Comparison of ENCODE assay signal across 8 cellular contexts in the genomic region with DNA sequence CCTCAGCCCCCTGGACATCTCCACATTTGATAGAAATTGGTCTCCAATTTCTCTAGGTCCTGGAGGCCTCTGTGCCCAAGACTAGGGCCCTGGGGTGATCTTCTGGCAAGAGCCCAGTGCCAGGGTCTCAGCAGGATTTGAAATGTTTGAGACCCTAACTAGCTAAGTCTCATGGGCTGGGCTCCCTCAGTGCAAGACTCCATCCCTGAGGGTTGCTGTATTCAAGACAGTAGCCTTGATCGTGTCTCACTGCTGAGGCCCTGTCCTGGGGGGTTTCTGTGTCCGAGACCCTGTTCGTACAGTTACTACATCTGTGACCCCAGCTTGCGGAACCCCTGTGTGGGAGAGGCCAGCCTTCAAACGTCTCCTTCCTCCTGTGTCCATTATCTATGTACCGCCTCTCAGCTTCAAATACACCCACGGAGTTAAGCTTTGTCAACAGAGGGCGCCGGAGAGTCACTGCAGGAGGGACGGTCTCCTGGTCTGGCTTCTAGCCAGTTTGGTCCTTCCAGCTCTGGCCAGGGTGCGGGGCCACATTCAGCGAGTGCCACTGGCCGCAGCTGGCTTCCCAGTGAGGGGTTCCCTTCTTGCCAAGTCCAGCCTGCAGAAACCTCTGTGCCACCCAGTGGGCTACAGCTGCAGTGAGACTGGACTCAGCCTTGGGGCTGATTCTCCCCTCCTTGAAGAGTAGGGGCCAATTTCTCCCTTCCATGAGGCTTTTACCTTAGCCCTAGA. TPM values are rescaled to one million over a fixed set of nuclear protein-coding genes. Genes with fewer than 3 reads are reported as not detected.
DNase-seq lines count a peak whose midpoint lies in the region; ATAC-seq, FAIRE-seq and TF ChIP-seq lines count a peak whose summit lies in the region.
"Not testable (repeated sequence)": the region's sequence is repeated elsewhere in the genome, so short reads cannot be mapped to it uniquely, and the experiment has no call there.

No MANE protein-coding gene starts in this region.

- POLR2A ChIA-PET in activated B cell treated with CpG ODN at 0.5 μM for 24 hours (lab: Charles Lee): interaction anchor here (0.8 kb wide), 1 partner anchor 73 kb away, joined by 3 read pairs; a partner anchor contains a TSS
- POLR2A ChIA-PET in activated naive CD8-positive, alpha-beta T cell treated with anti-CD3 and anti-CD28 coated beads, Interleukin-2, amount 10 ng/mL, durations not matched to agents 7 days and 5 days (lab: Charles Lee): interaction anchor here (1.3 kb wide), 1 partner anchor 73 kb away, joined by 8 read pairs; a partner anchor contains a TSS

- peak; percentile 14 for TF ChIP-seq CTCF in D721Med (IDR thresholded peaks at IDR 0.05; ENCODE audit: insufficient read depth, missing control alignments)
- not testable (repeated sequence) for TF ChIP-seq CTCF in activated B cell treated with CpG ODN at 0.5 μM for 24 hours (IDR thresholded peaks at IDR 0.05); natural killer cell (IDR thresholded peaks at IDR 0.05)

- H3K4me1 Mint-ChIP-seq in activated B cell treated with CpG ODN at 0.5 μM for 24 hours; activated naive CD8-positive, alpha-beta T cell treated with anti-CD3 and anti-CD28 coated beads, Interleukin-2, amount 10 ng/mL, durations not matched to agents 7 days and 5 days; natural killer cell; stimulated activated effector memory CD8-positive, alpha-beta T cell treated with anti-CD3 and anti-CD28 coated beads, Interleukin-12 subunit alpha, Interleukin-12 subunit beta, amount 100 ng/mL, for 72 hours: not testable (repeated sequence)

- not testable (repeated sequence) for H3K4me3 Mint-ChIP-seq in activated B cell treated with CpG ODN at 0.5 μM for 24 hours; activated naive CD8-positive, alpha-beta T cell treated with anti-CD3 and anti-CD28 coated beads, Interleukin-2, amount 10 ng/mL, durations not matched to agents 7 days and 5 days; natural killer cell; stimulated activated effector memory CD8-positive, alpha-beta T cell treated with anti-CD3 and anti-CD28 coated beads, Interleukin-12 subunit alpha, Interleukin-12 subunit beta, amount 100 ng/mL, for 72 hours

- not testable (repeated sequence) for H3K27ac Mint-ChIP-seq in activated B cell treated with CpG ODN at 0.5 μM for 24 hours; natural killer cell; stimulated activated effector memory CD8-positive, alpha-beta T cell treated with anti-CD3 and anti-CD28 coated beads, Interleukin-12 subunit alpha, Interleukin-12 subunit beta, amount 100 ng/mL, for 72 hours
- H3K27ac Mint-ChIP-seq in activated naive CD8-positive, alpha-beta T cell treated with anti-CD3 and anti-CD28 coated beads, Interleukin-2, amount 10 ng/mL, durations not matched to agents 7 days and 5 days: peak overlapping the region; percentile 42

- CTCF ChIA-PET in activated B cell treated with CpG ODN at 0.5 μM for 24 hours (lab: Charles Lee): interaction anchor here (0.8 kb wide), 1 partner anchor 73 kb away, joined by 8 read pairs; a partner anchor contains a TSS

- intact Hi-C loops in activated B cell treated with CpG ODN at 0.5 μM for 24 hours (cut with micrococcal nuclease); natural killer cell (cut with micrococcal nuclease): not testable (repeated sequence)

- H3K36me3 Mint-ChIP-seq in activated B cell treated with CpG ODN at 0.5 μM for 24 hours (ENCODE audit: low read depth); activated naive CD8-positive, alpha-beta T cell treated with anti-CD3 and anti-CD28 coated beads, Interleukin-2, amount 10 ng/mL, durations not matched to agents 7 days and 5 days; natural killer cell; stimulated activated effector memory CD8-positive, alpha-beta T cell treated with anti-CD3 and anti-CD28 coated beads, Interleukin-12 subunit alpha, Interleukin-12 subunit beta, amount 100 ng/mL, for 72 hours: not testable (repeated sequence)

- not testable (repeated sequence) for H3K27me3 Mint-ChIP-seq in activated B cell treated with CpG ODN at 0.5 μM for 24 hours; activated naive CD8-positive, alpha-beta T cell treated with anti-CD3 and anti-CD28 coated beads, Interleukin-2, amount 10 ng/mL, durations not matched to agents 7 days and 5 days; natural killer cell (ENCODE audit: low read depth in 2 of 2)

- not testable (repeated sequence) for DNase-seq in D721Med (ENCODE audit: insufficient read length, low spot score)
- DNase-seq in NCI-H748 treated with DMSO at 0.1 percent for 48 hours (lab: John Stamatoyannopoulos, UW) (peak; percentile 5), activated B cell treated with CpG ODN at 0.5 μM for 24 hours (peak; percentile 35), germinal center (ENCODE audit: low spot score) (peak; percentile 23), natural killer cell (peak; percentile 34)
- peak; percentile 72 for DNase-seq in activated naive CD8-positive, alpha-beta T cell treated with anti-CD3 and anti-CD28 coated beads, Interleukin-2, amount 10 ng/mL, durations not matched to agents 7 days and 5 days
- peak; percentile 53 to 72 for DNase-seq in stimulated activated effector memory CD8-positive, alpha-beta T cell treated with anti-CD3 and anti-CD28 coated beads, Interleukin-12 subunit alpha, Interleukin-12 subunit beta, amount 100 ng/mL, for 72 hours (ENCODE audit: low spot score in 2 of 2)

- not testable (repeated sequence) for FAIRE-seq in D721Med (lab: Jason Lieb, UNC)

- ATAC-seq in HG02981 (IDR thresholded peaks at IDR 0.05; ENCODE audit: unreplicated experiment) (peak; percentile 38), activated B cell treated with CpG ODN at 0.5 μM for 24 hours (ENCODE audit: low read depth) (peak; percentile 87), natural killer cell (peak; percentile 69 to 82 (median 76))
- ATAC-seq in activated naive CD8-positive, alpha-beta T cell treated with anti-CD3 and anti-CD28 coated beads, Interleukin-2, amount 10 ng/mL, durations not matched to agents 7 days and 5 days (ENCODE audit: low read depth): peak; percentile 83
- peak; percentile 81 for ATAC-seq in stimulated activated effector memory CD8-positive, alpha-beta T cell treated with anti-CD3 and anti-CD28 coated beads, Interleukin-12 subunit alpha, Interleukin-12 subunit beta, amount 100 ng/mL, for 72 hours

- not testable (repeated sequence) for H3K9me3 Mint-ChIP-seq in activated B cell treated with CpG ODN at 0.5 μM for 24 hours; activated naive CD8-positive, alpha-beta T cell treated with anti-CD3 and anti-CD28 coated beads, Interleukin-2, amount 10 ng/mL, durations not matched to agents 7 days and 5 days; natural killer cell; stimulated activated effector memory CD8-positive, alpha-beta T cell treated with anti-CD3 and anti-CD28 coated beads, Interleukin-12 subunit alpha, Interleukin-12 subunit beta, amount 100 ng/mL, for 72 hours

RNA-seq across cellular contexts. Expression of a gene that starts 36.8 kb away (rescaled TPM):
- total RNA-seq in activated B cell treated with CpG ODN at 0.5 μM for 24 hours (5.8 and 6.1 TPM in 2 replicates), natural killer cell (10 to 100 TPM; 10.6 to 25.1 (median 17.3) TPM)
- total RNA-seq in activated naive CD8-positive, alpha-beta T cell treated with anti-CD3 and anti-CD28 coated beads, Interleukin-2, amount 10 ng/mL, durations not matched to agents 7 days and 5 days: 10 to 100 TPM; 13.1 to 14.0 TPM

RNA-seq across cellular contexts. Expression of a gene that starts 51.5 kb away (rescaled TPM):
- total RNA-seq in activated B cell treated with CpG ODN at 0.5 μM for 24 hours: 420 and 482 TPM in 2 replicates
- total RNA-seq in activated naive CD8-positive, alpha-beta T cell treated with anti-CD3 and anti-CD28 coated beads, Interleukin-2, amount 10 ng/mL, durations not matched to agents 7 days and 5 days: 100 to 1,000 TPM; 344 to 357 TPM
- total RNA-seq in natural killer cell: 100 to 1,000 TPM; 181 to 213 (median 201) TPM
